In genomic region chr6:101689156-101689555, GRCh38 we compare ENCODE assay signal across 35 cellular contexts.
"Had no signal": no experiment of that assay in that cellular context is flagged by ENCODE, and none has a peak within 500 bp of the region (broad histone marks: within the 10 kb centered on the region; RNA-seq: fewer than 3 reads in every experiment).

No MANE protein-coding gene starts in this region.

- H3K4me3 ChIP-seq: adrenal gland, body of pancreas, esophagus muscularis mucosa, gastrocnemius medialis, heart left ventricle had no signal

- H3K4me3 Mint-ChIP-seq: activated B cell treated with CpG ODN at 0.5 μM for 24 hours; activated CD4-positive, alpha-beta memory T cell treated with anti-CD3 and anti-CD28 coated beads for 36 hours; activated CD4-positive, alpha-beta T cell treated with anti-CD3 and anti-CD28 coated beads for 36 hours; activated CD4-positive, alpha-beta T cell treated with anti-CD3 and anti-CD28 coated beads, Interleukin-2, amount 10 ng/mL, durations not matched to agents 24 days and 14 days; activated CD8-positive, alpha-beta memory T cell treated with anti-CD3 and anti-CD28 coated beads, Interleukin-2, amount 10 ng/mL, durations not matched to agents 7 days and 5 days; activated CD8-positive, alpha-beta T cell treated with anti-CD3 and anti-CD28 coated beads, Interleukin-2, amount 10 ng/mL, durations not matched to agents 7 days and 5 days; activated naive CD4-positive, alpha-beta T cell treated with anti-CD3 and anti-CD28 coated beads for 36 hours; activated naive CD4-positive, alpha-beta T cell treated with anti-CD3 and anti-CD28 coated beads, Interleukin-2, amount 50 U/mL, for 24 hours; activated naive CD8-positive, alpha-beta T cell treated with anti-CD3 and anti-CD28 coated beads for 36 hours; activated naive CD8-positive, alpha-beta T cell treated with anti-CD3 and anti-CD28 coated beads, Interleukin-2, amount 50 U/mL, for 24 hours; activated T-helper 1 cell treated with anti-CD3 and anti-CD28 coated beads, Interleukin-12 subunit alpha, Interleukin-12 subunit beta, Interleukin-2, Interleukin-4 antibody, amounts not matched to agents 30 ng/mL and 10 ng/mL and 1 ng/mL, durations not matched to agents 14 hours and 24 hours and 36 hours; effector memory CD8-positive, alpha-beta T cell; T-helper 2 cell treated with Interferon-gamma antibody and Interleukin-4, amounts not matched to agents 5 μg/mL and 100 μg/mL, for 36 hours had no signal

- H3K9me3 ChIP-seq: adrenal gland, body of pancreas, esophagus muscularis mucosa, gastrocnemius medialis, heart left ventricle had no signal

- DNase-seq: activated B cell treated with CpG ODN at 0.5 μM for 24 hours; activated CD4-positive, alpha-beta memory T cell treated with anti-CD3 and anti-CD28 coated beads for 36 hours; activated CD4-positive, alpha-beta T cell treated with anti-CD3 and anti-CD28 coated beads for 36 hours; activated CD4-positive, alpha-beta T cell treated with anti-CD3 and anti-CD28 coated beads, Interleukin-2, amount 10 ng/mL, durations not matched to agents 24 days and 14 days; activated CD8-positive, alpha-beta memory T cell treated with anti-CD3 and anti-CD28 coated beads, Interleukin-2, amount 10 ng/mL, durations not matched to agents 7 days and 5 days; activated CD8-positive, alpha-beta memory T cell treated with anti-CD3 and anti-CD28 coated beads, Interleukin-2, amount 50 U/mL, for 4 hours; activated CD8-positive, alpha-beta T cell treated with anti-CD3 and anti-CD28 coated beads, Interleukin-2, amount 10 ng/mL, durations not matched to agents 7 days and 5 days; activated effector memory CD4-positive, alpha-beta T cell treated with anti-CD3 and anti-CD28 coated beads, Interleukin-2, amount 50 U/mL, for 16 hours; activated naive CD4-positive, alpha-beta T cell treated with anti-CD3 and anti-CD28 coated beads for 36 hours; activated naive CD8-positive, alpha-beta T cell treated with anti-CD3 and anti-CD28 coated beads for 36 hours; activated naive CD8-positive, alpha-beta T cell treated with anti-CD3 and anti-CD28 coated beads, Interleukin-2, amount 50 U/mL, for 24 hours; activated T-cell treated with anti-CD3 and anti-CD28 coated beads, Interleukin-2, amount 50 U/mL, for 1 hour; activated T-cell treated with anti-CD3 and anti-CD28 coated beads, Interleukin-2, amount 50 U/mL, for 48 hours; adrenal gland; amygdala; aorta; body of pancreas; caudate nucleus; cortex of kidney; dermis blood vessel endothelial cell; effector CD4-positive, alpha-beta T cell; effector memory CD8-positive, alpha-beta T cell; erythroblast; foreskin keratinocyte; gastrocnemius medialis; glutamatergic neuron; heart left ventricle; T1000; WERI-Rb-1 had no signal

- H3K27me3 Mint-ChIP-seq: activated B cell treated with CpG ODN at 0.5 μM for 24 hours; activated CD4-positive, alpha-beta memory T cell treated with anti-CD3 and anti-CD28 coated beads for 36 hours; activated CD4-positive, alpha-beta T cell treated with anti-CD3 and anti-CD28 coated beads for 36 hours; activated CD4-positive, alpha-beta T cell treated with anti-CD3 and anti-CD28 coated beads, Interleukin-2, amount 10 ng/mL, durations not matched to agents 24 days and 14 days; activated CD8-positive, alpha-beta memory T cell treated with anti-CD3 and anti-CD28 coated beads, Interleukin-2, amount 10 ng/mL, durations not matched to agents 7 days and 5 days; activated naive CD4-positive, alpha-beta T cell treated with anti-CD3 and anti-CD28 coated beads, Interleukin-2, amount 50 U/mL, for 24 hours; activated naive CD8-positive, alpha-beta T cell treated with anti-CD3 and anti-CD28 coated beads for 36 hours; activated naive CD8-positive, alpha-beta T cell treated with anti-CD3 and anti-CD28 coated beads, Interleukin-2, amount 50 U/mL, for 24 hours; effector memory CD8-positive, alpha-beta T cell had no signal

- H3K36me3 Mint-ChIP-seq: activated CD4-positive, alpha-beta memory T cell treated with anti-CD3 and anti-CD28 coated beads for 36 hours; activated CD8-positive, alpha-beta memory T cell treated with anti-CD3 and anti-CD28 coated beads, Interleukin-2, amount 10 ng/mL, durations not matched to agents 7 days and 5 days; activated naive CD4-positive, alpha-beta T cell treated with anti-CD3 and anti-CD28 coated beads, Interleukin-2, amount 50 U/mL, for 24 hours; activated naive CD8-positive, alpha-beta T cell treated with anti-CD3 and anti-CD28 coated beads for 36 hours had no signal

- H3K4me1 Mint-ChIP-seq: activated B cell treated with CpG ODN at 0.5 μM for 24 hours; activated CD4-positive, alpha-beta T cell treated with anti-CD3 and anti-CD28 coated beads for 36 hours; activated CD4-positive, alpha-beta T cell treated with anti-CD3 and anti-CD28 coated beads, Interleukin-2, amount 10 ng/mL, durations not matched to agents 24 days and 14 days; activated CD8-positive, alpha-beta memory T cell treated with anti-CD3 and anti-CD28 coated beads, Interleukin-2, amount 10 ng/mL, durations not matched to agents 7 days and 5 days; activated naive CD4-positive, alpha-beta T cell treated with anti-CD3 and anti-CD28 coated beads, Interleukin-2, amount 50 U/mL, for 24 hours; activated naive CD8-positive, alpha-beta T cell treated with anti-CD3 and anti-CD28 coated beads for 36 hours; activated naive CD8-positive, alpha-beta T cell treated with anti-CD3 and anti-CD28 coated beads, Interleukin-2, amount 50 U/mL, for 24 hours had no signal

- H3K27ac ChIP-seq: adrenal gland, body of pancreas, esophagus muscularis mucosa, foreskin keratinocyte, gastrocnemius medialis, heart left ventricle, WERI-Rb-1 had no signal

- H3K27ac Mint-ChIP-seq: activated B cell treated with CpG ODN at 0.5 μM for 24 hours; activated CD4-positive, alpha-beta memory T cell treated with anti-CD3 and anti-CD28 coated beads for 36 hours; activated CD4-positive, alpha-beta T cell treated with anti-CD3 and anti-CD28 coated beads for 36 hours; activated CD4-positive, alpha-beta T cell treated with anti-CD3 and anti-CD28 coated beads, Interleukin-2, amount 10 ng/mL, durations not matched to agents 24 days and 14 days; activated CD8-positive, alpha-beta memory T cell treated with anti-CD3 and anti-CD28 coated beads, Interleukin-2, amount 10 ng/mL, durations not matched to agents 7 days and 5 days; activated CD8-positive, alpha-beta T cell treated with anti-CD3 and anti-CD28 coated beads, Interleukin-2, amount 10 ng/mL, durations not matched to agents 7 days and 5 days; activated naive CD4-positive, alpha-beta T cell treated with anti-CD3 and anti-CD28 coated beads for 36 hours; activated naive CD4-positive, alpha-beta T cell treated with anti-CD3 and anti-CD28 coated beads, Interleukin-2, amount 50 U/mL, for 24 hours; activated naive CD8-positive, alpha-beta T cell treated with anti-CD3 and anti-CD28 coated beads for 36 hours; activated naive CD8-positive, alpha-beta T cell treated with anti-CD3 and anti-CD28 coated beads, Interleukin-2, amount 50 U/mL, for 24 hours; activated T-helper 1 cell treated with anti-CD3 and anti-CD28 coated beads, Interleukin-12 subunit alpha, Interleukin-12 subunit beta, Interleukin-2, Interleukin-4 antibody, amounts not matched to agents 30 ng/mL and 10 ng/mL and 1 ng/mL, durations not matched to agents 14 hours and 24 hours and 36 hours; activated T-helper 2 cell treated with anti-CD3 and anti-CD28 coated beads, Interferon-gamma antibody, Interleukin-2, Interleukin-4, amounts not matched to agents 10 μg/mL and 5 μg/mL and 100 μg/mL, durations not matched to agents 14 hours and 24 hours and 36 hours; effector memory CD8-positive, alpha-beta T cell; T-helper 2 cell treated with Interferon-gamma antibody and Interleukin-4, amounts not matched to agents 5 μg/mL and 100 μg/mL, for 36 hours had no signal

- H3K36me3 ChIP-seq: adrenal gland, esophagus muscularis mucosa, gastrocnemius medialis, heart left ventricle, WERI-Rb-1 had no signal

- H3K9me3 Mint-ChIP-seq: activated B cell treated with CpG ODN at 0.5 μM for 24 hours; activated CD4-positive, alpha-beta T cell treated with anti-CD3 and anti-CD28 coated beads, Interleukin-2, amount 10 ng/mL, durations not matched to agents 24 days and 14 days; activated naive CD4-positive, alpha-beta T cell treated with anti-CD3 and anti-CD28 coated beads for 36 hours; activated naive CD4-positive, alpha-beta T cell treated with anti-CD3 and anti-CD28 coated beads, Interleukin-2, amount 50 U/mL, for 24 hours; activated naive CD8-positive, alpha-beta T cell treated with anti-CD3 and anti-CD28 coated beads for 36 hours; activated T-helper 1 cell treated with anti-CD3 and anti-CD28 coated beads, Interleukin-12 subunit alpha, Interleukin-12 subunit beta, Interleukin-2, Interleukin-4 antibody, amounts not matched to agents 30 ng/mL and 10 ng/mL and 1 ng/mL, durations not matched to agents 14 hours and 24 hours and 36 hours; activated T-helper 2 cell treated with anti-CD3 and anti-CD28 coated beads, Interferon-gamma antibody, Interleukin-2, Interleukin-4, amounts not matched to agents 10 μg/mL and 5 μg/mL and 100 μg/mL, durations not matched to agents 14 hours and 24 hours and 36 hours; effector memory CD8-positive, alpha-beta T cell; T-helper 2 cell treated with Interferon-gamma antibody and Interleukin-4, amounts not matched to agents 5 μg/mL and 100 μg/mL, for 36 hours had no signal

- H3K27me3 ChIP-seq: adrenal gland, body of pancreas, esophagus muscularis mucosa, foreskin keratinocyte, gastrocnemius medialis, heart left ventricle had no signal

- H3K4me1 ChIP-seq: adrenal gland, body of pancreas, esophagus muscularis mucosa, foreskin keratinocyte, gastrocnemius medialis, heart left ventricle had no signal

- ATAC-seq: activated CD4-positive, alpha-beta T cell treated with anti-CD3 and anti-CD28 coated beads for 36 hours; activated CD4-positive, CD25-positive, alpha-beta regulatory T cell treated with anti-CD3 and anti-CD28 coated beads, Interleukin-2, amount 50 U/mL, for 24 hours; activated CD8-positive, alpha-beta memory T cell treated with anti-CD3 and anti-CD28 coated beads, Interleukin-2, amount 10 ng/mL, durations not matched to agents 7 days and 5 days; activated CD8-positive, alpha-beta T cell treated with anti-CD3 and anti-CD28 coated beads, Interleukin-2, amount 10 ng/mL, durations not matched to agents 7 days and 5 days; activated naive CD8-positive, alpha-beta T cell treated with anti-CD3 and anti-CD28 coated beads, Interleukin-2, amount 50 U/mL, for 24 hours; body of pancreas; effector memory CD8-positive, alpha-beta T cell; foreskin keratinocyte; gastrocnemius medialis; heart left ventricle had no signal
